1 cellular context compared by ENCODE assay signal in genomic region chr16:56647641-56648431, GRCh38.
TF ChIP-seq lines count a peak whose summit lies in the region.

No MANE protein-coding gene starts in this region.

TF ChIP-seq in HepG2, 621 proteins besides CTCF, POLR2A, EP300 and RAD21 (continued from another document):
- TF ChIP-seq, protein P1, sequence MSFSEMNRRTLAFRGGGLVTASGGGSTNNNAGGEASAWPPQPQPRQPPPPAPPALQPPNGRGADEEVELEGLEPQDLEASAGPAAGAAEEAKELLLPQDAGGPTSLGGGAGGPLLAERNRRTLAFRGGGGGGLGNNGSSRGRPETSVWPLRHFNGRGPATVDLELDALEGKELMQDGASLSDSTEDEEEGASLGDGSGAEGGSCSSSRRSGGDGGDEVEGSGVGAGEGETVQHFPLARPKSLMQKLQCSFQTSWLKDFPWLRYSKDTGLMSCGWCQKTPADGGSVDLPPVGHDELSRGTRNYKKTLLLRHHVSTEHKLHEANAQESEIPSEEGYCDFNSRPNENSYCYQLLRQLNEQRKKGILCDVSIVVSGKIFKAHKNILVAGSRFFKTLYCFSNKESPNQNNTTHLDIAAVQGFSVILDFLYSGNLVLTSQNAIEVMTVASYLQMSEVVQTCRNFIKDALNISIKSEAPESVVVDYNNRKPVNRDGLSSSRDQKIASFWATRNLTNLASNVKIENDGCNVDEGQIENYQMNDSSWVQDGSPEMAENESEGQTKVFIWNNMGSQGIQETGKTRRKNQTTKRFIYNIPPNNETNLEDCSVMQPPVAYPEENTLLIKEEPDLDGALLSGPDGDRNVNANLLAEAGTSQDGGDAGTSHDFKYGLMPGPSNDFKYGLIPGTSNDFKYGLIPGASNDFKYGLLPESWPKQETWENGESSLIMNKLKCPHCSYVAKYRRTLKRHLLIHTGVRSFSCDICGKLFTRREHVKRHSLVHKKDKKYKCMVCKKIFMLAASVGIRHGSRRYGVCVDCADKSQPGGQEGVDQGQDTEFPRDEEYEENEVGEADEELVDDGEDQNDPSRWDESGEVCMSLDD (CRISPR knock-in tag; IDR thresholded peaks at IDR 0.05; ENCODE audit: borderline replicate concordance) = no peak
- TF ChIP-seq RORA (CRISPR knock-in tag; IDR thresholded peaks at IDR 0.05) = no peak
- no peak for TF ChIP-seq PAF1 (CRISPR knock-in tag; IDR thresholded peaks at IDR 0.05)
- TF ChIP-seq NR2F6 (IDR thresholded peaks at IDR 0.05) = peak; percentile 38; the same call in 1 of the 2 replicates
- peak; percentile 60; the same call in 1 of the 2 replicates for TF ChIP-seq NR2F6 (CRISPR knock-in tag; IDR thresholded peaks at IDR 0.05)
- TF ChIP-seq DMAP1 (CRISPR knock-in tag; IDR thresholded peaks at IDR 0.05) = 0 out of 2 replicates have a peak, but pooled peaks have one; percentile 39
- TF ChIP-seq HMG20A (CRISPR knock-in tag; IDR thresholded peaks at IDR 0.05; ENCODE audit: borderline replicate concordance) = no peak
- no peak for TF ChIP-seq FOSL2 (CRISPR knock-in tag; IDR thresholded peaks at IDR 0.05)
- TF ChIP-seq ZNF326 (CRISPR knock-in tag; IDR thresholded peaks at IDR 0.05; ENCODE audit: borderline replicate concordance) = no peak
- TF ChIP-seq RXRB (CRISPR knock-in tag; IDR thresholded peaks at IDR 0.05; ENCODE audit: borderline replicate concordance) = 0 out of 2 replicates have a peak, but pooled peaks have one; percentile 24
- TF ChIP-seq SPEN (CRISPR knock-in tag; IDR thresholded peaks at IDR 0.05; ENCODE audit: low read depth) = 0 out of 2 replicates have a peak, but pooled peaks have one; percentile 44
- TF ChIP-seq ZNF691 (CRISPR knock-in tag; IDR thresholded peaks at IDR 0.05; ENCODE audit: borderline replicate concordance, low read depth) = no peak
- peak; percentile 42 for TF ChIP-seq RARA (CRISPR knock-in tag; IDR thresholded peaks at IDR 0.05)
- TF ChIP-seq, protein P2, sequence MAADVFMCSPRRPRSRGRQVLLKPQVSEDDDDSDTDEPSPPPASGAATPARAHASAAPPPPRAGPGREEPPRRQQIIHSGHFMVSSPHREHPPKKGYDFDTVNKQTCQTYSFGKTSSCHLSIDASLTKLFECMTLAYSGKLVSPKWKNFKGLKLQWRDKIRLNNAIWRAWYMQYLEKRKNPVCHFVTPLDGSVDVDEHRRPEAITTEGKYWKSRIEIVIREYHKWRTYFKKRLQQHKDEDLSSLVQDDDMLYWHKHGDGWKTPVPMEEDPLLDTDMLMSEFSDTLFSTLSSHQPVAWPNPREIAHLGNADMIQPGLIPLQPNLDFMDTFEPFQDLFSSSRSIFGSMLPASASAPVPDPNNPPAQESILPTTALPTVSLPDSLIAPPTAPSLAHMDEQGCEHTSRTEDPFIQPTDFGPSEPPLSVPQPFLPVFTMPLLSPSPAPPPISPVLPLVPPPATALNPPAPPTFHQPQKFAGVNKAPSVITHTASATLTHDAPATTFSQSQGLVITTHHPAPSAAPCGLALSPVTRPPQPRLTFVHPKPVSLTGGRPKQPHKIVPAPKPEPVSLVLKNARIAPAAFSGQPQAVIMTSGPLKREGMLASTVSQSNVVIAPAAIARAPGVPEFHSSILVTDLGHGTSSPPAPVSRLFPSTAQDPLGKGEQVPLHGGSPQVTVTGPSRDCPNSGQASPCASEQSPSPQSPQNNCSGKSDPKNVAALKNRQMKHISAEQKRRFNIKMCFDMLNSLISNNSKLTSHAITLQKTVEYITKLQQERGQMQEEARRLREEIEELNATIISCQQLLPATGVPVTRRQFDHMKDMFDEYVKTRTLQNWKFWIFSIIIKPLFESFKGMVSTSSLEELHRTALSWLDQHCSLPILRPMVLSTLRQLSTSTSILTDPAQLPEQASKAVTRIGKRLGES (CRISPR knock-in tag; IDR thresholded peaks at IDR 0.05; ENCODE audit: borderline replicate concordance) = no peak
- TF ChIP-seq, protein P3, sequence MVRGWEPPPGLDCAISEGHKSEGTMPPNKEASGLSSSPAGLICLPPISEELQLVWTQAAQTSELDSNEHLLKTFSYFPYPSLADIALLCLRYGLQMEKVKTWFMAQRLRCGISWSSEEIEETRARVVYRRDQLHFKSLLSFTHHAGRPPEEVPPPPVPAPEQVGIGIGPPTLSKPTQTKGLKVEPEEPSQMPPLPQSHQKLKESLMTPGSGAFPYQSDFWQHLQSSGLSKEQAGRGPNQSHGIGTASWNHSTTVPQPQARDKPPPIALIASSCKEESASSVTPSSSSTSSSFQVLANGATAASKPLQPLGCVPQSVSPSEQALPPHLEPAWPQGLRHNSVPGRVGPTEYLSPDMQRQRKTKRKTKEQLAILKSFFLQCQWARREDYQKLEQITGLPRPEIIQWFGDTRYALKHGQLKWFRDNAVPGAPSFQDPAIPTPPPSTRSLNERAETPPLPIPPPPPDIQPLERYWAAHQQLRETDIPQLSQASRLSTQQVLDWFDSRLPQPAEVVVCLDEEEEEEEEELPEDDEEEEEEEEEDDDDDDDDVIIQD (CRISPR knock-in tag; IDR thresholded peaks at IDR 0.05; ENCODE audit: low read depth) = no peak
- no peak for TF ChIP-seq SATB2 (CRISPR knock-in tag; IDR thresholded peaks at IDR 0.05)
- no peak for TF ChIP-seq TAF1 (CRISPR knock-in tag; IDR thresholded peaks at IDR 0.05)
- 0 out of 2 replicates have a peak, but pooled peaks have one; percentile 48 for TF ChIP-seq RXRA (CRISPR knock-in tag; IDR thresholded peaks at IDR 0.05)
- peak; percentile 65; the same call in 1 of the 2 replicates for TF ChIP-seq ZNF605 (CRISPR knock-in tag; IDR thresholded peaks at IDR 0.05)
- TF ChIP-seq ZNF770 (CRISPR knock-in tag; IDR thresholded peaks at IDR 0.05) = 0 out of 2 replicates have a peak, but pooled peaks have one; percentile 26
- TF ChIP-seq ZNF441 (CRISPR knock-in tag; IDR thresholded peaks at IDR 0.05; ENCODE audit: borderline replicate concordance) = 0 out of 2 replicates have a peak, but pooled peaks have one; percentile 32
- peak; percentile 31; the same call in 1 of the 2 replicates for TF ChIP-seq ZSCAN25 (CRISPR knock-in tag; IDR thresholded peaks at IDR 0.05)
- no peak for TF ChIP-seq ZNF256 (CRISPR knock-in tag; conservative IDR thresholded peaks at IDR 0.05)
- TF ChIP-seq, protein P4, sequence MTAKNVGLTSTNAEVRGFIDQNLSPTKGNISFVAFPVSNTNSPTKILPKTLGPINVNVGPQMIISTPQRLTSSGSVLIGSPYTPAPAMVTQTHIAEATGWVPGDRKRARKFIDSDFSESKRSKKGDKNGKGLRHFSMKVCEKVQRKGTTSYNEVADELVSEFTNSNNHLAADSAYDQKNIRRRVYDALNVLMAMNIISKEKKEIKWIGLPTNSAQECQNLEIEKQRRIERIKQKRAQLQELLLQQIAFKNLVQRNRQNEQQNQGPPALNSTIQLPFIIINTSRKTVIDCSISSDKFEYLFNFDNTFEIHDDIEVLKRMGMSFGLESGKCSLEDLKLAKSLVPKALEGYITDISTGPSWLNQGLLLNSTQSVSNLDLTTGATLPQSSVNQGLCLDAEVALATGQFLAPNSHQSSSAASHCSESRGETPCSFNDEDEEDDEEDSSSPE (CRISPR knock-in tag; IDR thresholded peaks at IDR 0.05) = peak; percentile 54
- no peak for TF ChIP-seq ZNF143 (CRISPR knock-in tag; IDR thresholded peaks at IDR 0.05)
- no peak for TF ChIP-seq ZNF83 (CRISPR knock-in tag; IDR thresholded peaks at IDR 0.05; ENCODE audit: borderline replicate concordance)
- no peak for TF ChIP-seq ZNF543 (CRISPR knock-in tag; IDR thresholded peaks at IDR 0.05)
- no peak for TF ChIP-seq KLF11 (CRISPR knock-in tag; IDR thresholded peaks at IDR 0.05)
- TF ChIP-seq, protein P5, sequence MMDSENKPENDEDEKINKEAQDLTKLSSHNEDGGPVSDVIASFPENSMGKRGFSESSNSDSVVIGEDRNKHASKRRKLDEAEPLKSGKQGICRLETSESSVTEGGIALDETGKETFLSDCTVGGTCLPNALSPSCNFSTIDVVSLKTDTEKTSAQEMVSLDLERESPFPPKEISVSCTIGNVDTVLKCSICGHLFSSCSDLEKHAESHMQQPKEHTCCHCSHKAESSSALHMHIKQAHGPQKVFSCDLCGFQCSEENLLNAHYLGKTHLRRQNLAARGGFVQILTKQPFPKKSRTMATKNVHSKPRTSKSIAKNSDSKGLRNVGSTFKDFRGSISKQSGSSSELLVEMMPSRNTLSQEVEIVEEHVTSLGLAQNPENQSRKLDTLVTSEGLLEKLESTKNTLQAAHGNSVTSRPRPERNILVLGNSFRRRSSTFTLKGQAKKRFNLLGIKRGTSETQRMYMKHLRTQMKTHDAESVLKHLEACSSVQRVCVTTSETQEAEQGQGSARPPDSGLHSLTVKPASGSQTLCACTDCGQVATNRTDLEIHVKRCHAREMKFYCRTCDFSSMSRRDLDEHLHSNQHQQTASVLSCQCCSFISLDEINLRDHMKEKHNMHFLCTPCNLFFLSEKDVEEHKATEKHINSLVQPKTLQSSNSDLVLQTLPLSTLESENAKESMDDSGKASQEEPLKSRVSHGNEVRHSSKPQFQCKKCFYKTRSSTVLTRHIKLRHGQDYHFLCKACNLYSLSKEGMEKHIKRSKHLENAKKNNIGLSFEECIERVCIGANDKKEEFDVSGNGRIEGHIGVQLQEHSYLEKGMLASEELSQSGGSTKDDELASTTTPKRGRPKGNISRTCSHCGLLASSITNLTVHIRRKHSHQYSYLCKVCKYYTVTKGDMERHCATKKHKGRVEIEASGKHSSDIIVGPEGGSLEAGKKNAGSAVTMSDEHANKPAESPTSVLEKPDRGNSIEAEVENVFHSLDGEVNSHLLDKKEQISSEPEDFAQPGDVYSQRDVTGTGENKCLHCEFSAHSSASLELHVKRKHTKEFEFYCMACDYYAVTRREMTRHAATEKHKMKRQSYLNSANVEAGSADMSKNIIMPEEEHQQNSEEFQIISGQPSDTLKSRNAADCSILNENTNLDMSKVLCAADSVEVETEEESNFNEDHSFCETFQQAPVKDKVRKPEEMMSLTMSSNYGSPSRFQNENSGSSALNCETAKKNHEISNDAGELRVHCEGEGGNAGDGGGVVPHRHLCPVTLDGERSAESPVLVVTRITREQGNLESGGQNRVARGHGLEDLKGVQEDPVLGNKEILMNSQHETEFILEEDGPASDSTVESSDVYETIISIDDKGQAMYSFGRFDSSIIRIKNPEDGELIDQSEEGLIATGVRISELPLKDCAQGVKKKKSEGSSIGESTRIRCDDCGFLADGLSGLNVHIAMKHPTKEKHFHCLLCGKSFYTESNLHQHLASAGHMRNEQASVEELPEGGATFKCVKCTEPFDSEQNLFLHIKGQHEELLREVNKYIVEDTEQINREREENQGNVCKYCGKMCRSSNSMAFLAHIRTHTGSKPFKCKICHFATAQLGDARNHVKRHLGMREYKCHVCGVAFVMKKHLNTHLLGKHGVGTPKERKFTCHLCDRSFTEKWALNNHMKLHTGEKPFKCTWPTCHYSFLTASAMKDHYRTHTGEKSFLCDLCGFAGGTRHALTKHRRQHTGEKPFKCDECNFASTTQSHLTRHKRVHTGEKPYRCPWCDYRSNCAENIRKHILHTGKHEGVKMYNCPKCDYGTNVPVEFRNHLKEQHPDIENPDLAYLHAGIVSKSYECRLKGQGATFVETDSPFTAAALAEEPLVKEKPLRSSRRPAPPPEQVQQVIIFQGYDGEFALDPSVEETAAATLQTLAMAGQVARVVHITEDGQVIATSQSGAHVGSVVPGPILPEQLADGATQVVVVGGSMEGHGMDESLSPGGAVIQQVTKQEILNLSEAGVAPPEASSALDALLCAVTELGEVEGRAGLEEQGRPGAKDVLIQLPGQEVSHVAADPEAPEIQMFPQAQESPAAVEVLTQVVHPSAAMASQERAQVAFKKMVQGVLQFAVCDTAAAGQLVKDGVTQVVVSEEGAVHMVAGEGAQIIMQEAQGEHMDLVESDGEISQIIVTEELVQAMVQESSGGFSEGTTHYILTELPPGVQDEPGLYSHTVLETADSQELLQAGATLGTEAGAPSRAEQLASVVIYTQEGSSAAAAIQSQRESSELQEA (CRISPR knock-in tag; IDR thresholded peaks at IDR 0.05; ENCODE audit: not compliant biosample characterization) = peak; percentile 55
- TF ChIP-seq, protein P6, sequence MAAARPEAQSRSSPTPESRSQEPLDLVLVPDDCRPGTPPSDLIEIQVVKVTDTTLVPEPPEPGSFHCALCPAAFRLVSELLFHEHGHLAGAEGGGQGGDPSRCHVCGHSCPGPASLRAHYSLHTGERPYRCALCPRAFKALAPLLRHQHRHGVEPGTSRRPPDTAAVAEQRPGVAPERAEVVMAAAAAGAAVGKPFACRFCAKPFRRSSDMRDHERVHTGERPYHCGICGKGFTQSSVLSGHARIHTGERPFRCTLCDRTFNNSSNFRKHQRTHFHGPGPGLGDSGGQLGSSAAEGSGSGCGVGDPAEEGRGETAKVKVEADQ (CRISPR knock-in tag; IDR thresholded peaks at IDR 0.05; ENCODE audit: borderline replicate concordance) = no peak
- no peak for TF ChIP-seq ZNF572 (CRISPR knock-in tag; IDR thresholded peaks at IDR 0.05)
- TF ChIP-seq ZNF20 (CRISPR knock-in tag; IDR thresholded peaks at IDR 0.05) = no peak
- 0 out of 2 replicates have a peak, but pooled peaks have one; percentile 26 for TF ChIP-seq ZNF772 (CRISPR knock-in tag; IDR thresholded peaks at IDR 0.05)
- no peak; the same call in 1 of the 2 replicates for TF ChIP-seq ZNF484 (CRISPR knock-in tag; IDR thresholded peaks at IDR 0.05; ENCODE audit: borderline replicate concordance, low read depth)
- no peak for TF ChIP-seq THYN1 (CRISPR knock-in tag; IDR thresholded peaks at IDR 0.05; ENCODE audit: borderline replicate concordance, low read depth)
- no peak for TF ChIP-seq FOXA3 (CRISPR knock-in tag; IDR thresholded peaks at IDR 0.05)
- no peak for TF ChIP-seq DNMT1 (CRISPR knock-in tag; IDR thresholded peaks at IDR 0.05)
TF ChIP-seq in HepG2: peak in this region for 68.
